In the genomic region with DNA sequence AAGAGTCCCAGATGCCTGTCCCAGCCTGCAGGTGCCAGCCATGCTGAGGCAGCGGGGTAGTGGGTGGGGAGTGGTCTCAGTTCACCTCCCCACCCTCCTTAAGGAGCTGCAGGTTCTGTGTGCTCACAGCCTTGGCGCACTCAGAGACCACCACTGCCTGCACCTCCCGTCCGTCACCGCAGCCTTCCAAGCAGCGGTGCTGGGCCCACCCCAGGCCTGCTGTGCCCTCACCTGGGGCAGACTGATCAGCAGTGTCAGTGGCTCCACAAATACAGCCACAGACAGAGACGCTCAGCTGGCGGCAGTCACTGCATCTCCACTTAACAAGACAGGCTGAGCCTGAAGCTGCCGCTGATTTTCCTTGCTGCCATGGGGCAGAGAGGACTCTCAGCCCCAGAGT, we compare ENCODE assay signal across 19 cellular contexts.
"Had no signal": no experiment of that assay in that cellular context is flagged by ENCODE, and none has a peak within 500 bp of the region (broad histone marks: within the 10 kb centered on the region; RNA-seq: fewer than 3 reads in every experiment).

No MANE protein-coding gene starts in this region.

- H3K27ac ChIP-seq: prostate gland, thyroid gland had no signal

- H3K36me3 Mint-ChIP-seq: activated naive CD4-positive, alpha-beta T cell treated with anti-CD3 and anti-CD28 coated beads, Interleukin-2, amount 50 U/mL, for 72 hours had no signal

- H3K27me3 Mint-ChIP-seq: activated CD4-positive, alpha-beta memory T cell treated with anti-CD3 and anti-CD28 coated beads for 36 hours; naive B cell; stimulated activated naive CD8-positive, alpha-beta T cell treated with anti-CD3 and anti-CD28 coated beads, Interleukin-15, Interleukin-2, amounts not matched to agents 100 ng/mL and 50 ng/mL, for 24 hours had no signal

- H3K9me3 ChIP-seq: prostate gland, thyroid gland had no signal

- H3K4me3 Mint-ChIP-seq: activated CD4-positive, alpha-beta memory T cell treated with anti-CD3 and anti-CD28 coated beads for 36 hours; activated T-cell treated with anti-CD3 and anti-CD28 coated beads, Interleukin-2, amount 50 U/mL, for 4 hours; stimulated activated naive CD8-positive, alpha-beta T cell treated with anti-CD3 and anti-CD28 coated beads, Interleukin-15, Interleukin-2, amounts not matched to agents 100 ng/mL and 50 ng/mL, for 24 hours; T-helper 2 cell treated with Interferon-gamma antibody and Interleukin-4, amounts not matched to agents 5 μg/mL and 100 μg/mL, for 36 hours had no signal

- H3K4me3 ChIP-seq: prostate gland, thyroid gland had no signal

- H3K9me3 Mint-ChIP-seq: activated CD4-positive, alpha-beta memory T cell treated with anti-CD3 and anti-CD28 coated beads for 36 hours; activated naive CD4-positive, alpha-beta T cell treated with anti-CD3 and anti-CD28 coated beads, Interleukin-2, amount 50 U/mL, for 72 hours; activated T-cell treated with anti-CD3 and anti-CD28 coated beads, Interleukin-2, amount 50 U/mL, for 4 hours; naive B cell; stimulated activated naive CD8-positive, alpha-beta T cell treated with anti-CD3 and anti-CD28 coated beads, Interleukin-15, Interleukin-2, amounts not matched to agents 100 ng/mL and 50 ng/mL, for 24 hours; T-helper 2 cell treated with Interferon-gamma antibody and Interleukin-4, amounts not matched to agents 5 μg/mL and 100 μg/mL, for 36 hours had no signal

- DNase-seq: activated CD4-positive, alpha-beta memory T cell treated with anti-CD3 and anti-CD28 coated beads for 36 hours; activated CD4-positive, alpha-beta T cell treated with anti-CD3 and anti-CD28 coated beads for 1 hour; activated effector memory CD4-positive, alpha-beta T cell treated with anti-CD3 and anti-CD28 coated beads, Interleukin-2, amount 50 U/mL, for 16 hours; activated T-cell treated with anti-CD3 and anti-CD28 coated beads, Interleukin-2, amount 50 U/mL, for 4 hours; amniotic stem cell; effector CD4-positive, alpha-beta T cell; hippocampal formation; kidney glomerular epithelial cell; naive B cell; occipital lobe; stimulated activated CD4-positive, alpha-beta T cell treated with anti-CD3 and anti-CD28 coated beads, Interleukin-4, amount 100 ng/mL, for 1 hour; stimulated activated CD8-positive, alpha-beta memory T cell treated with anti-CD3 and anti-CD28 coated beads, Interleukin-4, amount 100 ng/mL, for 48 hours; SW 1271; thyroid gland had no signal

- H3K27me3 ChIP-seq: thyroid gland had no signal

- H3K27ac Mint-ChIP-seq: activated CD4-positive, alpha-beta memory T cell treated with anti-CD3 and anti-CD28 coated beads for 36 hours; stimulated activated naive CD8-positive, alpha-beta T cell treated with anti-CD3 and anti-CD28 coated beads, Interleukin-15, Interleukin-2, amounts not matched to agents 100 ng/mL and 50 ng/mL, for 24 hours; T-helper 2 cell treated with Interferon-gamma antibody and Interleukin-4, amounts not matched to agents 5 μg/mL and 100 μg/mL, for 36 hours had no signal

- FAIRE-seq: bronchial epithelial cell had no signal
